Comparison of ENCODE assay signal across 11 cellular contexts in genomic region chr10:5628366-5628765, GRCh38. TPM values are rescaled to one million over a fixed set of nuclear protein-coding genes. Genes with fewer than 3 reads are reported as not detected.
DNase-seq lines count a peak whose midpoint lies in the region; ATAC-seq and TF ChIP-seq lines count a peak whose summit lies in the region.
"Had no signal": no experiment of that assay in that cellular context is flagged by ENCODE, and none has a peak within 500 bp of the region (broad histone marks: within the 10 kb centered on the region; RNA-seq: fewer than 3 reads in every experiment).

No MANE protein-coding gene starts in this region.

- H3K27me3 ChIP-seq in Panc1 (ENCODE audit: control insufficient read depth, insufficient read depth, low read length) = no peaks in the 10 kb centered on the region
- no peaks in the 10 kb centered on the region for H3K27me3 ChIP-seq in psoas muscle (ENCODE audit: insufficient read depth in 3 of 3, low read length in 2 of 3)

- POLR2A ChIA-PET in Panc1 (lab: Charles Lee) = no interaction called here

- CTCF ChIA-PET in Panc1 (lab: Charles Lee) = interaction anchor here (1.3 kb wide), 1 partner anchor 127 kb away, joined by 3 read pairs; no protein-coding TSS in a partner anchor

- BruUV-seq in Panc1 (replicated peaks; lab: Mats Ljungman, UMichigan) = no TSS peak

- H3K36me3 ChIP-seq in Panc1 (ENCODE audit: control insufficient read depth, insufficient read depth, low read length) (no peaks in the 10 kb centered on the region), psoas muscle (ENCODE audit: insufficient read depth in 1 of 2, low read depth in 1 of 2) (no peaks in the 10 kb centered on the region)

- peak; percentile 68 for DNase-seq in AG08396 (ENCODE audit: low spot score)
- DNase-seq in Panc1 (ENCODE audit: low read depth, low spot score) = no peak
- DNase-seq in fibroblast of villous mesenchyme (ENCODE audit: low read depth) = peak; percentile 85
- no peak for DNase-seq in psoas muscle
- no peak for DNase-seq in LoVo (ENCODE audit: low spot score)
- no peak for DNase-seq in hypothalamus (lab: John Stamatoyannopoulos, UW)
- DNase-seq: NCI-H510A; posterior cingulate gyrus; stimulated activated naive CD4-positive, alpha-beta T cell treated with Interleukin-2 at 50 U/mL for 16 hours had no signal

- H3K27ac ChIP-seq in Panc1 (ENCODE audit: low read length) (no peak overlapping the region), psoas muscle (peak overlapping the region; percentile 17)

- in situ Hi-C loops in Panc1 (cut with HindIII; ENCODE audit: low pct_unique_long_range_greater_than_20kb, low sequenced_read_pairs) = no loop called here

- H3K4me3 ChIP-seq in Panc1 (ENCODE audit: low read depth in 2 of 2, low read length in 2 of 2) (peak overlapping the region in 1 of 2 experiments; percentile 39; a peak in 2 of 4 replicates), fibroblast of villous mesenchyme (ENCODE audit: low read depth, low read length) (peak overlapping the region; percentile 51), psoas muscle (peak overlapping the region; percentile 22)

- intact Hi-C loops in Panc1 (cut with micrococcal nuclease; ENCODE audit: unreplicated experiment) (no loop called here), psoas muscle (cut with DNase I) (no loop called here)

- TF ChIP-seq CTCF in Panc1 (IDR thresholded peaks at IDR 0.05) (no peak), fibroblast of villous mesenchyme (IDR thresholded peaks at IDR 0.05; ENCODE audit: insufficient read depth, low read depth, low read length) (peak; percentile 4), psoas muscle (IDR thresholded peaks at IDR 0.05) (no peak)

- no peaks in the 10 kb centered on the region for H3K9me3 ChIP-seq in Panc1 (ENCODE audit: control insufficient read depth, insufficient read depth, low read depth, low read length)
- no peaks in the 10 kb centered on the region for H3K9me3 ChIP-seq in psoas muscle

- H3K4me1 ChIP-seq in Panc1 (ENCODE audit: control insufficient read depth, insufficient read depth, low read length) = no peaks in the 10 kb centered on the region
- peaks cover 5% of the 10 kb centered on the region for H3K4me1 ChIP-seq in psoas muscle

- 45 to 62% (median 48%) methylated on average over 8 of the region's 8 CpGs for WGBS in psoas muscle, 3 donors

- ATAC-seq in Panc1 = peak; percentile 47; the same call in 1 of the 2 replicates
- ATAC-seq in psoas muscle = peak in 1 of 4 donors; percentile 7
- no peak for ATAC-seq in GM19328 (IDR thresholded peaks at IDR 0.05; ENCODE audit: unreplicated experiment)
- no peak for ATAC-seq in HG03571 (IDR thresholded peaks at IDR 0.05; ENCODE audit: unreplicated experiment)

RNA-seq across cellular contexts. Expression of gene ASB13, which starts 38.0 kb away (rescaled TPM):
- total RNA-seq in Panc1 (2021; ENCODE audit: unreplicated experiment) (18.4 TPM), fibroblast of villous mesenchyme (9.1 and 15.1 TPM in 2 replicates), psoas muscle (10 to 100 TPM; 13.0 to 20.8 (median 15.5) TPM)
- 20.6 TPM for polyA plus RNA-seq in Panc1 (2012; ENCODE audit: insufficient read length)
- polyA plus RNA-seq in psoas muscle = 10 to 100 TPM in 2 of 3 donors, 1 to 10 TPM in 1; 9.8 to 18.3 (median 11.4) TPM

RNA-seq across cellular contexts. Expression of gene TASOR2, which starts 56.3 kb away (rescaled TPM):
- total RNA-seq in Panc1 (2021; ENCODE audit: unreplicated experiment) (57.4 TPM), fibroblast of villous mesenchyme (86.3 and 122 TPM in 2 replicates), psoas muscle (10 to 100 TPM; 31.5 to 45.6 (median 39.0) TPM)
- 16.1 TPM for polyA plus RNA-seq in Panc1 (2012; ENCODE audit: insufficient read length)
- polyA plus RNA-seq in psoas muscle = 10 to 100 TPM in 2 of 3 donors, 1 to 10 TPM in 1; 8.2 to 24.9 (median 12.1) TPM

Comparison
In these comparisons a context has a peak if more than half of its experiments do, and no peak if none do; other contexts are left out.
1. DNase-seq: peak in AG08396 (single experiment) and fibroblast of villous mesenchyme (single experiment); none in Panc1 (single experiment), psoas muscle (0 of 2), LoVo (single experiment) and hypothalamus (0 of 51).